In genomic region chr11:637333-637592, GRCh38 we compare ENCODE assay signal across 11 cellular contexts. TPM values are rescaled to one million over a fixed set of nuclear protein-coding genes. Genes with fewer than 3 reads are reported as not detected.
A peak's percentile ranks its signal among the peaks of the same experiment; 100 is the strongest.
DNase-seq lines count a peak whose midpoint lies in the region; ATAC-seq and TF ChIP-seq lines count a peak whose summit lies in the region.
"Had no signal": no experiment of that assay in that cellular context is flagged by ENCODE, and none has a peak within 500 bp of the region (broad histone marks: within the 10 kb centered on the region; RNA-seq: fewer than 3 reads in every experiment).

No MANE protein-coding gene starts in this region.

- no peak for ATAC-seq in natural killer cell
- ATAC-seq in HG03135 (IDR thresholded peaks at IDR 0.05; ENCODE audit: unreplicated experiment) = no peak
- no peak for ATAC-seq in GM19351 (IDR thresholded peaks at IDR 0.05; ENCODE audit: unreplicated experiment)

- peaks cover 38% of the 10 kb centered on the region for H3K36me3 Mint-ChIP-seq in dendritic cell treated with granulocyte-macrophage colony-stimulating factor and Interleukin-4, amounts not matched to agents 40 ng/mL and 50 ng/mL, for 4 days (ENCODE audit: low read depth)
- H3K36me3 Mint-ChIP-seq in natural killer cell = no peaks in the 10 kb centered on the region

- DNase-seq in left ventricle myocardium inferior (no peak), right atrium auricular region (ENCODE audit: low spot score) (no peak), natural killer cell (no peak), uterus (no peak)
- DNase-seq in stimulated activated CD4-positive, alpha-beta T cell treated with anti-CD3 and anti-CD28 coated beads, Interleukin-4, amount 100 ng/mL, for 4 hours = no peak
- DNase-seq: activated gamma-delta T cell treated with Interleukin-2 at 50 U/mL for 16 hours, NCI-H446 treated with DMSO at 0.1 percent for 48 hours had no signal

- intact Hi-C loops in left ventricle myocardium inferior (cut with micrococcal nuclease) (no loop called here), natural killer cell (cut with micrococcal nuclease) (no loop called here), uterus (cut with DNase I; ENCODE audit: low total_unique reads) (no loop called here)
- intact Hi-C loops in dendritic cell treated with granulocyte-macrophage colony-stimulating factor and Interleukin-4, amounts not matched to agents 40 ng/mL and 50 ng/mL, for 4 days (cut with micrococcal nuclease) = no loop called here

- no peaks in the 10 kb centered on the region for H3K36me3 ChIP-seq in left ventricle myocardium inferior
- no peaks in the 10 kb centered on the region for H3K36me3 ChIP-seq in right atrium auricular region
- no peaks in the 10 kb centered on the region for H3K36me3 ChIP-seq in uterus
- H3K36me3 ChIP-seq: HAP-1 had no signal

- TF ChIP-seq CTCF in left ventricle myocardium inferior (IDR thresholded peaks at IDR 0.05; ENCODE audit: borderline replicate concordance) (no peak), right atrium auricular region (IDR thresholded peaks at IDR 0.05) (no peak), natural killer cell (IDR thresholded peaks at IDR 0.05) (no peak), uterus (IDR thresholded peaks at IDR 0.05) (no peak)

- no peak for TF ChIP-seq POLR2A in uterus (IDR thresholded peaks at IDR 0.05)

- peaks cover 55% of the 10 kb centered on the region for H3K27me3 Mint-ChIP-seq in dendritic cell treated with granulocyte-macrophage colony-stimulating factor and Interleukin-4, amounts not matched to agents 40 ng/mL and 50 ng/mL, for 4 days
- H3K27me3 Mint-ChIP-seq in natural killer cell (ENCODE audit: low read depth in 2 of 2) = peaks cover 8 to 24% of the 10 kb centered on the region in 2 donors

- H3K9me3 Mint-ChIP-seq in dendritic cell treated with granulocyte-macrophage colony-stimulating factor and Interleukin-4, amounts not matched to agents 40 ng/mL and 50 ng/mL, for 4 days = no peaks in the 10 kb centered on the region
- H3K9me3 Mint-ChIP-seq in natural killer cell = no peaks in the 10 kb centered on the region

- peaks cover 26% of the 10 kb centered on the region for H3K4me1 Mint-ChIP-seq in dendritic cell treated with granulocyte-macrophage colony-stimulating factor and Interleukin-4, amounts not matched to agents 40 ng/mL and 50 ng/mL, for 4 days (ENCODE audit: low read depth)
- peaks cover 5 to 14% of the 10 kb centered on the region in 2 donors for H3K4me1 Mint-ChIP-seq in natural killer cell

- H3K4me3 ChIP-seq in left ventricle myocardium inferior (peak overlapping the region; percentile 51), right atrium auricular region (peak overlapping the region in 1 of 2 donors; percentile 37), uterus (peak overlapping the region; percentile 2 to 10)
- H3K4me3 ChIP-seq: HAP-1 had no signal

- H3K9me3 ChIP-seq in left ventricle myocardium inferior (replicated peaks) (no peaks in the 10 kb centered on the region), right atrium auricular region (no peaks in the 10 kb centered on the region), uterus (no peaks in the 10 kb centered on the region)
- H3K9me3 ChIP-seq: HAP-1 had no signal

- H3K27me3 ChIP-seq in left ventricle myocardium inferior (ENCODE audit: low read depth) = peaks cover 49% of the 10 kb centered on the region
- peaks cover 0 to 12% of the 10 kb centered on the region in 2 donors for H3K27me3 ChIP-seq in right atrium auricular region
- H3K27me3 ChIP-seq in uterus = no peaks in the 10 kb centered on the region

- H3K27ac ChIP-seq in left ventricle myocardium inferior (replicated peaks) (no peak overlapping the region), right atrium auricular region (no peak overlapping the region), uterus (no peak overlapping the region)

- peak overlapping the region; percentile 27 for H3K4me3 Mint-ChIP-seq in dendritic cell treated with granulocyte-macrophage colony-stimulating factor and Interleukin-4, amounts not matched to agents 40 ng/mL and 50 ng/mL, for 4 days
- H3K4me3 Mint-ChIP-seq in natural killer cell = peak overlapping the region; percentile 57

- no peak overlapping the region for H3K27ac Mint-ChIP-seq in dendritic cell treated with granulocyte-macrophage colony-stimulating factor and Interleukin-4, amounts not matched to agents 40 ng/mL and 50 ng/mL, for 4 days
- no peak overlapping the region for H3K27ac Mint-ChIP-seq in natural killer cell

- H3K4me1 ChIP-seq in left ventricle myocardium inferior (peaks cover 41% of the 10 kb centered on the region), right atrium auricular region (peaks cover 0 to 24% of the 10 kb centered on the region in 2 donors), uterus (peaks cover 0 to 16% of the 10 kb centered on the region in 2 donors)

RNA-seq across cellular contexts. Expression of gene DRD4, which starts 0.2 kb away (rescaled TPM):
- total RNA-seq in left ventricle myocardium inferior (0.22 TPM), right atrium auricular region (not detected), natural killer cell (1 to 10 TPM in 1 of 3 donors, under 1 TPM in 2; 0.49 to 1.2 (median 0.61) TPM), uterus (1 to 10 TPM in 1 of 4 donors, not detected in 3; 4.5 TPM)

RNA-seq across cellular contexts. Expression of gene SCT, which starts 10.3 kb away (rescaled TPM):
- not detected for total RNA-seq in left ventricle myocardium inferior
- not detected for total RNA-seq in right atrium auricular region
- total RNA-seq in natural killer cell = not detected
- total RNA-seq in uterus = not detected

RNA-seq across cellular contexts. Expression of gene CDHR5, which starts 12.5 kb away (rescaled TPM):
- total RNA-seq in left ventricle myocardium inferior (not detected), right atrium auricular region (not detected), natural killer cell (not detected), uterus (under 1 TPM in 3 of 4 donors, not detected in 1; 0.26 to 0.55 (median 0.29) TPM)

RNA-seq across cellular contexts. Expression of gene IRF7, which starts 21.5 kb away (rescaled TPM):
- total RNA-seq in left ventricle myocardium inferior = 10.3 TPM
- 10 to 100 TPM in 1 of 2 donors, 1 to 10 TPM in 1; 9.6 to 14.9 TPM for total RNA-seq in right atrium auricular region
- total RNA-seq in natural killer cell = 10 to 100 TPM; 63.3 to 97.3 (median 77.3) TPM
- total RNA-seq in uterus = 10 to 100 TPM in 3 of 4 donors, 1 to 10 TPM in 1; 9.1 to 33.6 (median 13.1) TPM

RNA-seq across cellular contexts. Expression of gene DEAF1, which starts 57.8 kb away (rescaled TPM):
- total RNA-seq in left ventricle myocardium inferior (18.1 TPM), right atrium auricular region (10 to 100 TPM; 15.5 to 26.6 TPM), natural killer cell (10 to 100 TPM; 25.9 to 26.9 (median 26.8) TPM), uterus (10 to 100 TPM in 2 of 4 donors, 1 to 10 TPM in 2; 7.9 to 45.6 (median 20.4) TPM)
